1 cellular context compared by ENCODE assay signal in the genomic region with DNA sequence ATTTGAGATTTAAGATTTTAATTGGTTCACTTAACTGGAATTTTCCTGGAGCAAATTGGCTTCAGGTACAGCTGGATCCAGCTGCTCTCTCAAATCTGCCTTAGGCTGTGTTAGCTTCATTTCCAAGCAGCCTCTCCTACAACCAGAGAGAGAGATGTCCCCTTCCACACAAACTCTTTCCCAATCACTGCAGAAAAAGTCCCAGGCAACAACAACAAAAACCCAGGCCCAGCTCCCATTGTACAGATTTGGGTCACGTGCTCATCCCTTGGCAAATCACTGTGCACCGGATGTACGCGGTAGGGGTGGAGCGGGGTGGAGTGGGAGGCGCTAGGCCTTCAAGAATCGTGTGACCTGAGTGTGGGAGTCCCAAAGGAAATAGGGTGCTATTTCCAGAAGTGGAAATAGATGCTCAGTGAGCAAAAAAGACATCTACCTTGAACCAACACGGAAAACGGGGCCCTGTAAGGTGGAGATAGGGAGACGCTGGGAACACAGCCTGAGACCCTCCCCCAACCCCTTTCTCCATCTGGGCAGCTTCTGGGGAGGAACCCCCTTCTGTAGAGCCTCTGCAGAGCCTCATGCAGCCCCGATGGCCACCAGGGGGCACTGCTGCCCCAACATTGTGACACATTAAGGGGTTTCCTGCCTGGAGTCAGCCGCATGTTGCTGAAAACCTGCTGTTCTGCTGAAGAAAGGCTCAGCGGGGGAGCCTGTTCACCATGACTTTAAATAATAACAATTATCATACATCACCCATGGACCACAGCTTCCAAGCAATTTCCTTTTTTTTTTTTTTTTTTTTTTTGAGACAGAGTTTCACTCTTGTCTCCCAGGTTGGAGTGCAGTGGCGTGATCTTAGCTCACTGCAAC.
A peak's percentile ranks its signal among the peaks of the same experiment; 100 is the strongest.
TF ChIP-seq lines count a peak whose summit lies in the region.

No MANE protein-coding gene starts in this region.

TF ChIP-seq in IMR-90, 13 proteins besides CTCF, POLR2A, EP300 and RAD21 (continued from another document):
- peak; percentile 54; the same call in 1 of the 2 replicates for TF ChIP-seq USF2 (IDR thresholded peaks at IDR 0.05; ENCODE audit: low read depth, low read length)
- TF ChIP-seq, protein P1, sequence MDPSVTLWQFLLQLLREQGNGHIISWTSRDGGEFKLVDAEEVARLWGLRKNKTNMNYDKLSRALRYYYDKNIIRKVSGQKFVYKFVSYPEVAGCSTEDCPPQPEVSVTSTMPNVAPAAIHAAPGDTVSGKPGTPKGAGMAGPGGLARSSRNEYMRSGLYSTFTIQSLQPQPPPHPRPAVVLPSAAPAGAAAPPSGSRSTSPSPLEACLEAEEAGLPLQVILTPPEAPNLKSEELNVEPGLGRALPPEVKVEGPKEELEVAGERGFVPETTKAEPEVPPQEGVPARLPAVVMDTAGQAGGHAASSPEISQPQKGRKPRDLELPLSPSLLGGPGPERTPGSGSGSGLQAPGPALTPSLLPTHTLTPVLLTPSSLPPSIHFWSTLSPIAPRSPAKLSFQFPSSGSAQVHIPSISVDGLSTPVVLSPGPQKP (IDR thresholded peaks at IDR 0.05; ENCODE audit: borderline replicate concordance, low read depth, low read length): no peak
- peak; percentile 59; the same call in 1 of the 2 replicates for TF ChIP-seq MAZ (IDR thresholded peaks at IDR 0.05; ENCODE audit: borderline replicate concordance, low read depth, low read length)
- TF ChIP-seq MAFK (IDR thresholded peaks at IDR 0.05; ENCODE audit: low read depth, low read length): no peak
- peak; percentile 81 for TF ChIP-seq SMC3 (IDR thresholded peaks at IDR 0.05; ENCODE audit: low read depth, low read length)
- TF ChIP-seq BHLHE40 (IDR thresholded peaks at IDR 0.05; ENCODE audit: low read depth, low read length): no peak
